In the genomic region with DNA sequence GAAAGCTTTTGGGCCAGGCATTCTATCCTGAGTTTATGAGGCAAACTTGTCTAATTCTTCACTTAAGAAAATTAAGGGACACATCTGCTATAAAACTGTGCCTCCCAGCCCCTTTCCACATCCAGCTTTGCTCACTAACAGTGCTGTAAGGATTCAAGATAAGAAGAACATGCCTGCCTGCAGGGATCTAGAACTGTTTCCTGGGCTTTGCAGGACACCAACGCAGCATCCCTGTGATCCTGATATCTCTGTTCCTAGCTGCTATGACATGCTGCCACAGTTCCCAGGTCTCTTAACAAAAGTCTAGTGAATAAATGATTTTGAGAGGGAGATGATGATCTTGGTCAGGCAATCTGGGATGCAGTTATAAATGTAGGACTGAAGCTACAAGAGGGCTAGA, we compare ENCODE assay signal across 19 cellular contexts. TPM values are rescaled to one million over a fixed set of nuclear protein-coding genes. Genes with fewer than 3 reads are reported as not detected.
DNase-seq lines count a peak whose midpoint lies in the region; ATAC-seq and TF ChIP-seq lines count a peak whose summit lies in the region.
"Had no signal": no experiment of that assay in that cellular context is flagged by ENCODE, and none has a peak within 500 bp of the region (broad histone marks: within the 10 kb centered on the region; RNA-seq: fewer than 3 reads in every experiment).

No MANE protein-coding gene starts in this region.

- intact Hi-C loops in adrenal gland (cut with DNase I) = no loop called here

- H3K9me3 ChIP-seq in Loucy (ENCODE audit: insufficient read depth, low read depth, low read length) (no peaks in the 10 kb centered on the region), adrenal gland (replicated peaks in 1 of 3) (no peaks in the 10 kb centered on the region), iPS-20b (ENCODE audit: insufficient read depth, low read depth, low read length) (no peaks in the 10 kb centered on the region), subcutaneous abdominal adipose tissue (ENCODE audit: control insufficient read depth in 5 of 5, low read length in 5 of 5) (no peaks in the 10 kb centered on the region)
- H3K9me3 ChIP-seq: Caco-2, HAP-1 had no signal

- H3K4me3 ChIP-seq in Loucy (ENCODE audit: low read length, poor library complexity, severe bottlenecking) (no peak overlapping the region), adrenal gland (no peak overlapping the region), iPS-20b (ENCODE audit: low read length) (no peak overlapping the region), subcutaneous abdominal adipose tissue (ENCODE audit: low read depth in 1 of 5, low read length in 5 of 5) (no peak overlapping the region)
- H3K4me3 ChIP-seq: HAP-1, K562 had no signal

- peak overlapping the region; percentile 93 for H3K4me2 ChIP-seq in Loucy (ENCODE audit: low read depth, low read length, poor library complexity, severe bottlenecking)

- no peak for ATAC-seq in HG03432 (IDR thresholded peaks at IDR 0.05; ENCODE audit: unreplicated experiment)
- ATAC-seq: K562 had no signal

- no peak overlapping the region for H2AFZ ChIP-seq in Loucy (ENCODE audit: low read length)

- H3K36me3 ChIP-seq in Loucy (ENCODE audit: insufficient read depth, low read length) (no peaks in the 10 kb centered on the region), adrenal gland (replicated peaks in 1 of 2) (no peaks in the 10 kb centered on the region), iPS-20b (ENCODE audit: insufficient read depth, low read depth, low read length) (no peaks in the 10 kb centered on the region), subcutaneous abdominal adipose tissue (ENCODE audit: control insufficient read depth in 5 of 5, insufficient read depth in 5 of 5, low read length in 5 of 5) (no peaks in the 10 kb centered on the region)
- H3K36me3 ChIP-seq: HAP-1 had no signal

- no peak for TF ChIP-seq POLR2A in adrenal gland (IDR thresholded peaks at IDR 0.05)

- 50 to 63% (median 58%) methylated on average over 1 of the region's 1 CpG for WGBS in adrenal gland, 4 donors

- H3K79me2 ChIP-seq in Loucy (ENCODE audit: insufficient read depth, low read length) = peaks cover 90% of the 10 kb centered on the region

- DNase-seq in adrenal gland = no peak
- no peak for DNase-seq in NCI-H748 treated with DMSO at 0.1 percent for 48 hours (lab: John Stamatoyannopoulos, UW)
- no peak for DNase-seq in KBM-7
- DNase-seq in RPMI8226 = no peak
- DNase-seq: ACHN; Caco-2; CD4-positive, alpha-beta T cell; DMS153; DMS79; GF-D8; HFFc6; IMR-90 had no signal

- no peaks in the 10 kb centered on the region for H3K27me3 ChIP-seq in Loucy (ENCODE audit: insufficient read depth, low read length, poor library complexity, severe bottlenecking)
- H3K27me3 ChIP-seq in adrenal gland = no peaks in the 10 kb centered on the region
- no peaks in the 10 kb centered on the region for H3K27me3 ChIP-seq in iPS-20b (ENCODE audit: insufficient read depth, low read length)
- H3K27me3 ChIP-seq in subcutaneous abdominal adipose tissue (ENCODE audit: control insufficient read depth in 5 of 5, insufficient read depth in 4 of 5, low read length in 5 of 5) = no peaks in the 10 kb centered on the region

- in situ Hi-C loops in KBM-7 (cut with MboI; ENCODE audit: low pct_unique_long_range_greater_than_20kb, low sequenced_read_pairs) = no loop called here

- H3K9ac ChIP-seq in Loucy (ENCODE audit: low read depth, low read length, poor library complexity, severe bottlenecking) (peak overlapping the region; percentile 24), iPS-20b (ENCODE audit: low read depth, low read length) (0 out of 2 replicates have a peak overlapping the region, but pooled peaks have one; percentile 21), subcutaneous abdominal adipose tissue (ENCODE audit: low read length in 5 of 5) (no peak overlapping the region)

- peaks cover 33% of the 10 kb centered on the region for H4K20me1 ChIP-seq in Loucy (ENCODE audit: insufficient read depth, low read length, poor library complexity, severe bottlenecking)

- H3K27ac ChIP-seq in adrenal gland (peak overlapping the region; percentile 80 to 87 (median 83)), iPS-20b (ENCODE audit: low read length) (no peak overlapping the region), subcutaneous abdominal adipose tissue (ENCODE audit: low read depth, low read length) (peak overlapping the region; percentile 49)
- H3K27ac ChIP-seq: C4-2B had no signal

- H3K9me2 ChIP-seq in Loucy (replicated peaks; ENCODE audit: low read depth, low read length) = no peaks in the 10 kb centered on the region

- TF ChIP-seq CTCF in Loucy (conservative IDR thresholded peaks at IDR 0.05; ENCODE audit: low read length) = no peak
- TF ChIP-seq CTCF in adrenal gland (IDR thresholded peaks at IDR 0.05) = no peak

- no peaks in the 10 kb centered on the region for H3F3A ChIP-seq in Loucy (ENCODE audit: low read depth)

- peaks cover 65% of the 10 kb centered on the region for H3K4me1 ChIP-seq in Loucy (ENCODE audit: insufficient read depth, low read length, poor library complexity, severe bottlenecking)
- H3K4me1 ChIP-seq in adrenal gland (replicated peaks in 1 of 2) = peaks cover 26 to 58% of the 10 kb centered on the region in 2 donors
- peaks cover 24% of the 10 kb centered on the region for H3K4me1 ChIP-seq in iPS-20b (ENCODE audit: insufficient read depth, low read length)
- H3K4me1 ChIP-seq in subcutaneous abdominal adipose tissue (ENCODE audit: control insufficient read depth in 5 of 5, insufficient read depth in 5 of 5, low read length in 5 of 5) = peaks cover 0 to 19% (median 9%) of the 10 kb centered on the region in 5 donors

RNA-seq across cellular contexts. Expression of a gene that starts 12.4 kb away (rescaled TPM):
- 10 to 100 TPM; 12.9 to 71.3 (median 26.0) TPM for total RNA-seq in adrenal gland
- polyA plus RNA-seq in adrenal gland = 10 to 100 TPM in 2 of 3 donors, 1 to 10 TPM in 1; 8.6 to 42.7 (median 12.5) TPM
- total RNA-seq: HFFc6 had no signal

Comparison
In these comparisons a context has a peak if more than half of its experiments do, and no peak if none do; other contexts are left out.
1. H3K9ac ChIP-seq: peak in Loucy (single experiment) and iPS-20b (single experiment); none in subcutaneous abdominal adipose tissue (0 of 5).